ENCODE assay signal across 8 cellular contexts in the genomic region with DNA sequence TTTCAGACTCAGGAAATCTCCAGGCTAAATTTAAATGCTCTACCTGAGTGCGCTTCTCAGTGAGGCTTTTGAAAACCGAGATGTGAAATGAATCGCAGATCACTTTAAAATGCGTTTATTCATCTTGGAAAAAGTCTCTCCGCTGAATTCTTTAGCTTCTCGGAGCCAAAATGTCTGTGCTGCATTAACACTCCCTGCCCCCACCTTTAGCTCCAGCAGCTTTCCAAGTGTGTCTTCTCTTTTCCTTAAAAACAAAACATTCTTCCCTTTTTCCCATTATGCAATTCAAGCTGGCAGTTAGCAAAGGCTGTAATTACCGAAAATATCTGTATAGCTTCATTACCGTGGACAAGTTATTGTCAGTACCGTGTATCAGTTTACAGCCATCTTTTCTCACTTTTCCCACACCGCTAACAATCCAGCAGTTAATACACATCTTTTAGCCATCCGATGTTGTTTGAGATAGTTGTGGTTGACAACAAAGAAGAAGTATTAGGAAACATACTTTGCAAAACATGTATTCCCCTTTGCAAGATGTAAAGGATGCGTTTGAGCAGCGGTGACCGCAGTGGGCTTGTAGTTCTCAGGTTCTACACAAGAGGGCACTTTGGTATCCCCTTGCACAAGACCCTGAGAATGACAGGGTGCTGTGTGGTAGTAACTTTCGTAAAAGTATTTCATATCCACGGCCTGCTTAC.
DNase-seq lines count a peak whose midpoint lies in the region; ATAC-seq and TF ChIP-seq lines count a peak whose summit lies in the region.

No MANE protein-coding gene starts in this region.

- peak; percentile 28 to 84 for DNase-seq in cardiac muscle cell (ENCODE audit: low read depth in 1 of 2, low spot score in 1 of 2)
- DNase-seq in Right ventricle myocardium inferior (ENCODE audit: missing footprints), result no peak
- DNase-seq in iris pigment epithelial cell (ENCODE audit: low read depth), result peak; percentile 75
- DNase-seq in naive thymus-derived CD4-positive, alpha-beta T cell, result no peak
- DNase-seq in GF-D8 (lab: John Stamatoyannopoulos, UW), result no peak
- no peak for DNase-seq in T-helper 1 cell

- H3K27me3 ChIP-seq in cardiac muscle cell, result no peaks in the 10 kb centered on the region
- no peaks in the 10 kb centered on the region for H3K27me3 ChIP-seq in naive thymus-derived CD4-positive, alpha-beta T cell (ENCODE audit: control insufficient read depth in 2 of 2, insufficient read depth in 2 of 2, low read length in 2 of 2)

- no peaks in the 10 kb centered on the region for H3K36me3 ChIP-seq in cardiac muscle cell
- H3K36me3 ChIP-seq in naive thymus-derived CD4-positive, alpha-beta T cell (ENCODE audit: control insufficient read depth in 2 of 3, insufficient read depth in 3 of 3, low read length in 3 of 3), result no peaks in the 10 kb centered on the region

- no peaks in the 10 kb centered on the region for H3K9me3 Mint-ChIP-seq in naive thymus-derived CD4-positive, alpha-beta T cell

- no peaks in the 10 kb centered on the region for H3K27me3 Mint-ChIP-seq in naive thymus-derived CD4-positive, alpha-beta T cell

- H3K4me3 Mint-ChIP-seq in naive thymus-derived CD4-positive, alpha-beta T cell, result no peak overlapping the region

- peaks cover 0 to 1% (median 0%) of the 10 kb centered on the region in 7 donors for H3K4me1 Mint-ChIP-seq in naive thymus-derived CD4-positive, alpha-beta T cell

- H3K4me3 ChIP-seq in cardiac muscle cell, result no peak overlapping the region
- H3K4me3 ChIP-seq in naive thymus-derived CD4-positive, alpha-beta T cell (ENCODE audit: low read length), result no peak overlapping the region

- no peak overlapping the region for H3K27ac Mint-ChIP-seq in naive thymus-derived CD4-positive, alpha-beta T cell

- peaks cover 0 to 50% (median 26%) of the 10 kb centered on the region in 5 donors for H3K36me3 Mint-ChIP-seq in naive thymus-derived CD4-positive, alpha-beta T cell

- POLR2A ChIA-PET in naive thymus-derived CD4-positive, alpha-beta T cell (lab: Charles Lee), result no interaction called here

- CTCF ChIA-PET in naive thymus-derived CD4-positive, alpha-beta T cell (lab: Charles Lee), result no interaction called here

- intact Hi-C loops in Right ventricle myocardium inferior (cut with DNase I), result loop anchor here (5.0 kb wide), 1 partner anchor 204 kb away; no protein-coding TSS in a partner anchor
- intact Hi-C loops in naive thymus-derived CD4-positive, alpha-beta T cell (cut with micrococcal nuclease), result no loop called here

- TF ChIP-seq CTCF in cardiac muscle cell (IDR thresholded peaks at IDR 0.05; ENCODE audit: low read depth, low read length), result peak; percentile 87
- TF ChIP-seq CTCF in VCaP (conservative IDR thresholded peaks at IDR 0.05), result peak; percentile 64

- ATAC-seq in Right ventricle myocardium inferior, result no peak
- ATAC-seq in naive thymus-derived CD4-positive, alpha-beta T cell, result no peak
- ATAC-seq in GM21717 (IDR thresholded peaks at IDR 0.05; ENCODE audit: unreplicated experiment), result no peak

- no peak overlapping the region for H3K27ac ChIP-seq in cardiac muscle cell
- H3K27ac ChIP-seq in VCaP, result no peak overlapping the region
- no peak overlapping the region for H3K27ac ChIP-seq in naive thymus-derived CD4-positive, alpha-beta T cell (ENCODE audit: low read depth, low read length)

- no peaks in the 10 kb centered on the region for H3K9me3 ChIP-seq in cardiac muscle cell (ENCODE audit: low read depth)
- H3K9me3 ChIP-seq in naive thymus-derived CD4-positive, alpha-beta T cell (ENCODE audit: control insufficient read depth in 2 of 3, low read length in 3 of 3), result no peaks in the 10 kb centered on the region

- peaks cover 9% of the 10 kb centered on the region for H3K4me1 ChIP-seq in cardiac muscle cell (ENCODE audit: low read depth)
- H3K4me1 ChIP-seq in naive thymus-derived CD4-positive, alpha-beta T cell (ENCODE audit: control insufficient read depth in 2 of 2, insufficient read depth in 2 of 2, low read length in 2 of 2), result no peaks in the 10 kb centered on the region

Comparison
In these comparisons a context has a peak if more than half of its experiments do, and no peak if none do; other contexts are left out.
1. DNase-seq: peak in cardiac muscle cell (2 of 2) and iris pigment epithelial cell (single experiment); none in Right ventricle myocardium inferior (single experiment), naive thymus-derived CD4-positive, alpha-beta T cell (0 of 9), GF-D8 (single experiment) and T-helper 1 cell (0 of 5).